Comparison of ENCODE assay signal across 18 cellular contexts in the genomic region with DNA sequence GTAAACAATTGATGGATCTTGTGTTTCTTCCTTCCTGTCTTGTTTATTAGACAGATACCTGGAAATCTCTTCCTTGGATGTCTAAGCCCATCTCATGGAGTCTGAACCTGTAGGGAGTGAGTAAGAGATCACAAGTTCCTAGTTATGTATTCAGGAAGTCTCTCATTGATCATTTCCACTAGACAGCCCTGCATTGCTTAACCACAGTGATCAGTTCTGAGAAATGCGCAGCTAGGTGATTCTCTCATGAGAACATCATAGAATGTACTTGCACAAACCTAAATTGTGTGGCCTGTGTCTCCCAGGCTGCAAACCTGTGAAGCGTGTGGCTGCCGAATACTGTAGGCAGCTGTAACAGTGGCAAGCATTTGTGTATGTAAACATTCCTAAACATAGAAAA. TPM values are rescaled to one million over a fixed set of nuclear protein-coding genes. Genes with fewer than 3 reads are reported as not detected.
DNase-seq lines count a peak whose midpoint lies in the region; ATAC-seq and TF ChIP-seq lines count a peak whose summit lies in the region.
"Had no signal": no experiment of that assay in that cellular context is flagged by ENCODE, and none has a peak within 500 bp of the region (broad histone marks: within the 10 kb centered on the region; RNA-seq: fewer than 3 reads in every experiment).

No MANE protein-coding gene starts in this region.

- H3K9me3 Mint-ChIP-seq in MCF 10A (ENCODE audit: unreplicated experiment), result peaks cover under 1% of the 10 kb centered on the region
- peaks cover 3% of the 10 kb centered on the region for H3K9me3 Mint-ChIP-seq in activated CD4-positive, alpha-beta memory T cell treated with anti-CD3 and anti-CD28 coated beads, Interleukin-2, amount 10 ng/mL, durations not matched to agents 7 days and 5 days
- H3K9me3 Mint-ChIP-seq: T-cell had no signal

- no peak for DNase-seq in breast epithelium (ENCODE audit: low spot score in 2 of 2)
- no peak for DNase-seq in MCF 10A (ENCODE audit: unreplicated experiment)
- DNase-seq in activated CD4-positive, alpha-beta memory T cell treated with anti-CD3 and anti-CD28 coated beads, Interleukin-2, amount 10 ng/mL, durations not matched to agents 7 days and 5 days, result peak; percentile 39
- peak; percentile 48 for DNase-seq in kidney tubule cell (ENCODE audit: low spot score)
- DNase-seq in upper lobe of left lung, result no peak
- no peak for DNase-seq in SIG-M5 treated with dmso at 0.1 percent for 504 hours (lab: John Stamatoyannopoulos, UW; ENCODE audit: unreplicated experiment)
- no peak for DNase-seq in NCI-H446 treated with DMSO at 0.1 percent for 48 hours (lab: John Stamatoyannopoulos, UW)
- DNase-seq in activated effector memory CD4-positive, alpha-beta T cell treated with anti-CD3 and anti-CD28 coated beads, Interleukin-2, amount 50 U/mL, for 16 hours, result no peak
- DNase-seq: activated B cell treated with CpG ODN at 0.5 μM for 24 hours; effector memory CD4-positive, alpha-beta T cell; foreskin fibroblast; left ventricle myocardium superior; naive thymus-derived CD8-positive, alpha-beta T cell; NCI-H187 treated with DMSO at 0.1 percent for 48 hours; NCI-H748 treated with DMSO at 0.1 percent for 48 hours; stimulated activated CD4-positive, alpha-beta T cell treated with anti-CD3 and anti-CD28 coated beads, Interleukin-4, amount 100 ng/mL, for 4 hours; T-cell had no signal

- H3K27me3 ChIP-seq in breast epithelium, result no peaks in the 10 kb centered on the region
- no peaks in the 10 kb centered on the region for H3K27me3 ChIP-seq in upper lobe of left lung
- H3K27me3 ChIP-seq: brain microvascular endothelial cell had no signal

- peak overlapping the region; percentile 14 to 45 for H3K27ac ChIP-seq in breast epithelium
- H3K27ac ChIP-seq in upper lobe of left lung, result peak overlapping the region; percentile 31 to 61 (median 51)

- H3K4me3 ChIP-seq in breast epithelium, result no peak overlapping the region
- H3K4me3 ChIP-seq in upper lobe of left lung, result no peak overlapping the region

- BruUV-seq in MCF 10A (replicated peaks; lab: Mats Ljungman, UMichigan), result no TSS peak

- no peak overlapping the region for H3K4me3 Mint-ChIP-seq in MCF 10A (ENCODE audit: unreplicated experiment)
- peak overlapping the region; percentile 3 for H3K4me3 Mint-ChIP-seq in activated CD4-positive, alpha-beta memory T cell treated with anti-CD3 and anti-CD28 coated beads, Interleukin-2, amount 10 ng/mL, durations not matched to agents 7 days and 5 days
- H3K4me3 Mint-ChIP-seq: activated B cell treated with CpG ODN at 0.5 μM for 24 hours; naive thymus-derived CD8-positive, alpha-beta T cell; T-cell had no signal

- H3K9me3 ChIP-seq in breast epithelium (no peaks in the 10 kb centered on the region), upper lobe of left lung (no peaks in the 10 kb centered on the region)

- TF ChIP-seq EP300 in upper lobe of left lung (IDR thresholded peaks at IDR 0.05), result no peak

- ATAC-seq in upper lobe of left lung (ENCODE audit: low FRiP score in 2 of 2), result no peak
- ATAC-seq: naive thymus-derived CD8-positive, alpha-beta T cell; T-cell had no signal

- TF ChIP-seq CTCF in breast epithelium (IDR thresholded peaks at IDR 0.05), result no peak
- no peak for TF ChIP-seq CTCF in MCF 10A (IDR thresholded peaks at IDR 0.05; ENCODE audit: unreplicated experiment)
- no peak for TF ChIP-seq CTCF in upper lobe of left lung (IDR thresholded peaks at IDR 0.05)

- H3K4me1 ChIP-seq in breast epithelium (no peaks in the 10 kb centered on the region), upper lobe of left lung (peaks cover 11 to 37% (median 23%) of the 10 kb centered on the region in 4 donors)

- intact Hi-C loops in breast epithelium (cut with DNase I; ENCODE audit: low total_unique reads), result no loop called here
- intact Hi-C loops in MCF 10A (cut with micrococcal nuclease), result no loop called here

- 76 to 95% methylated on average over 3 of the region's 3 CpGs for WGBS in upper lobe of left lung, 2 donors

- H3K36me3 Mint-ChIP-seq in MCF 10A (ENCODE audit: insufficient read depth, unreplicated experiment), result peaks cover 34% of the 10 kb centered on the region
- H3K36me3 Mint-ChIP-seq in activated CD4-positive, alpha-beta memory T cell treated with anti-CD3 and anti-CD28 coated beads, Interleukin-2, amount 10 ng/mL, durations not matched to agents 7 days and 5 days (ENCODE audit: low read depth), result peaks cover 57% of the 10 kb centered on the region

- H3K4me1 Mint-ChIP-seq in MCF 10A (ENCODE audit: insufficient read depth, unreplicated experiment), result peaks cover 13% of the 10 kb centered on the region
- peaks cover 37% of the 10 kb centered on the region for H3K4me1 Mint-ChIP-seq in activated CD4-positive, alpha-beta memory T cell treated with anti-CD3 and anti-CD28 coated beads, Interleukin-2, amount 10 ng/mL, durations not matched to agents 7 days and 5 days

- TF ChIP-seq POLR2A in breast epithelium (IDR thresholded peaks at IDR 0.05) (no peak), upper lobe of left lung (IDR thresholded peaks at IDR 0.05) (no peak)

- no peak overlapping the region for H3K27ac Mint-ChIP-seq in MCF 10A (ENCODE audit: low read depth, unreplicated experiment)
- H3K27ac Mint-ChIP-seq in activated CD4-positive, alpha-beta memory T cell treated with anti-CD3 and anti-CD28 coated beads, Interleukin-2, amount 10 ng/mL, durations not matched to agents 7 days and 5 days, result peak overlapping the region; percentile 69
- H3K27ac Mint-ChIP-seq: activated B cell treated with CpG ODN at 0.5 μM for 24 hours, T-cell had no signal

- CTCF ChIA-PET in MCF 10A (lab: Yijun Ruan, JAX), result no interaction called here
- CTCF ChIA-PET in activated CD4-positive, alpha-beta memory T cell treated with anti-CD3 and anti-CD28 coated beads, Interleukin-2, amount 10 ng/mL, durations not matched to agents 7 days and 5 days (lab: Charles Lee), result no interaction called here

- POLR2A ChIA-PET in MCF 10A (lab: Yijun Ruan, JAX), result no interaction called here
- POLR2A ChIA-PET in activated CD4-positive, alpha-beta memory T cell treated with anti-CD3 and anti-CD28 coated beads, Interleukin-2, amount 10 ng/mL, durations not matched to agents 7 days and 5 days (lab: Charles Lee), result no interaction called here

- H3K36me3 ChIP-seq in breast epithelium (no peaks in the 10 kb centered on the region), upper lobe of left lung (peaks cover 7 to 40% (median 21%) of the 10 kb centered on the region in 4 donors)

- no peaks in the 10 kb centered on the region for H3K27me3 Mint-ChIP-seq in MCF 10A (ENCODE audit: insufficient read depth, unreplicated experiment)
- no peaks in the 10 kb centered on the region for H3K27me3 Mint-ChIP-seq in activated CD4-positive, alpha-beta memory T cell treated with anti-CD3 and anti-CD28 coated beads, Interleukin-2, amount 10 ng/mL, durations not matched to agents 7 days and 5 days
- H3K27me3 Mint-ChIP-seq: activated B cell treated with CpG ODN at 0.5 μM for 24 hours; naive thymus-derived CD8-positive, alpha-beta T cell; T-cell had no signal

RNA-seq across cellular contexts. Expression of a gene that starts 39.1 kb away (rescaled TPM):
- total RNA-seq in breast epithelium (10 to 100 TPM; 28.8 to 35.0 (median 33.8) TPM), MCF 10A (2022) (23.4 and 29.3 TPM in 2 replicates), upper lobe of left lung (10 to 100 TPM; 20.1 to 51.3 (median 28.3) TPM)
- total RNA-seq in activated CD4-positive, alpha-beta memory T cell treated with anti-CD3 and anti-CD28 coated beads, Interleukin-2, amount 10 ng/mL, durations not matched to agents 7 days and 5 days, result 10 to 100 TPM; 23.9 to 25.0 TPM

RNA-seq across cellular contexts. Expression of a gene that starts 54.8 kb away (rescaled TPM):
- total RNA-seq in breast epithelium, result 10 to 100 TPM in 2 of 3 donors, 1 to 10 TPM in 1; 3.8 to 26.9 (median 12.3) TPM
- total RNA-seq in MCF 10A (2022), result 0.96 and 1.4 TPM in 2 replicates
- total RNA-seq in activated CD4-positive, alpha-beta memory T cell treated with anti-CD3 and anti-CD28 coated beads, Interleukin-2, amount 10 ng/mL, durations not matched to agents 7 days and 5 days, result under 1 TPM in 1 of 2 experiments, not detected in 1; 0.20 TPM
- total RNA-seq in upper lobe of left lung, result 10 to 100 TPM in 3 of 6 donors, 1 to 10 TPM in 3; 3.8 to 20.1 (median 10.2) TPM

Comparison
In these comparisons a context has a peak if more than half of its experiments do, and no peak if none do; other contexts are left out.
1. DNase-seq: peak in activated CD4-positive, alpha-beta memory T cell treated with anti-CD3 and anti-CD28 coated beads, Interleukin-2, amount 10 ng/mL, durations not matched to agents 7 days and 5 days (single experiment) and kidney tubule cell (single experiment); none in breast epithelium (0 of 2), MCF 10A (single experiment), upper lobe of left lung (0 of 2), SIG-M5 treated with dmso at 0.1 percent for 504 hours (single experiment), NCI-H446 treated with DMSO at 0.1 percent for 48 hours (single experiment) and activated effector memory CD4-positive, alpha-beta T cell treated with anti-CD3 and anti-CD28 coated beads, Interleukin-2, amount 50 U/mL, for 16 hours (single experiment).